Comparison of ENCODE assay signal across 8 cellular contexts in the genomic region with DNA sequence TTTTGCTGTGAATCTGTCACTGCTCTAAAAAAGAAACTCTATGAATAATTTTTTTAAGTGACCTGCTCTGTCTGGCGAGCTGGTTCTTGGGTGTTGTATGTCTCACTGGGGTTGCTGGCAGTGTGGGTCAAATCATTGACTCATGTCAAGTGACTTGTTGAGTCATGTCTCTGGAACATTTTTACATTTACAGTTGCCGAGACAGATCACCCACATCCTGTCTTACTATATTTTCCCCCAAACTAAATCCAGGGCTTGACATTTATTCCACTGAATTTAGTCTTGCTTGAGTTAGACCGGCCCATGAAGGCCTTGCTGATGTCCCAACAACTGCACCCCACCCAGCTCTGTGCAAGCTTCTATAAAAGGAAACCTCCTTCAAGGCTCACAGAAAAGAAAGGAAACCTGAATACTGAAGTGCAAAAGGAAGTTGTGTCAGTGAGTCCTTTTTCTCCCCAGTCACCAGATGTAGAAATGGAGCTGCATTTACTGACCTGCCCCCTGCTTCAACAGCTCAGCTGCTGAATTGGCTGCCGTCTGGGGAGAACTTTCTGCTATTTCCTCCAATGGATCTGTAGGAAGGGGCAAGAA.
DNase-seq lines count a peak whose midpoint lies in the region; ATAC-seq and TF ChIP-seq lines count a peak whose summit lies in the region.

No MANE protein-coding gene starts in this region.

- H3K36me3 ChIP-seq in Peyer's patch = peaks cover 0 to 68% (median 0%) of the 10 kb centered on the region in 3 donors

- no peak for TF ChIP-seq CTCF in omental fat pad (IDR thresholded peaks at IDR 0.05)
- no peak for TF ChIP-seq CTCF in Peyer's patch (IDR thresholded peaks at IDR 0.05)

- ATAC-seq in GM18502 (IDR thresholded peaks at IDR 0.05; ENCODE audit: poor library complexity, unreplicated experiment) = peak; percentile 99
- peak; percentile 96 for ATAC-seq in GM21717 (IDR thresholded peaks at IDR 0.05; ENCODE audit: unreplicated experiment)
- peak; percentile 60 for ATAC-seq in omental fat pad (ENCODE audit: low FRiP score)

- H3K27ac ChIP-seq in Peyer's patch = peak overlapping the region in 1 of 4 donors; percentile 9

- TF ChIP-seq POLR2A in Peyer's patch (IDR thresholded peaks at IDR 0.05) = no peak

- no peak overlapping the region for H3K4me3 ChIP-seq in Jurkat, Clone E6-1 (ENCODE audit: low read length)
- no peak overlapping the region for H3K4me3 ChIP-seq in Peyer's patch

- H3K27me3 ChIP-seq in Peyer's patch = no peaks in the 10 kb centered on the region

- H3K4me1 ChIP-seq in Peyer's patch = no peaks in the 10 kb centered on the region

- DNase-seq in Jurkat, Clone E6-1 (ENCODE audit: low read depth, low spot score) = peak; percentile 17
- peak; percentile 86 for DNase-seq in astrocyte of the hippocampus (ENCODE audit: low read depth, low spot score)
- no peak for DNase-seq in omental fat pad (ENCODE audit: low spot score)
- DNase-seq in activated gamma-delta T cell (lab: John Stamatoyannopoulos, UW) = no peak
- DNase-seq in NCI-H345 (lab: John Stamatoyannopoulos, UW) = no peak
- DNase-seq in Peyer's patch = no peak

- H3K9me3 ChIP-seq in Peyer's patch = no peaks in the 10 kb centered on the region

Comparison
In these comparisons a context has a peak if more than half of its experiments do, and no peak if none do; other contexts are left out.
1. DNase-seq: peak in Jurkat, Clone E6-1 (single experiment) and astrocyte of the hippocampus (single experiment); none in omental fat pad (single experiment), activated gamma-delta T cell (single experiment), NCI-H345 (single experiment) and Peyer's patch (0 of 3).
2. Peak in every context shown above with its lines, with median percentiles within 50 percentile points of each other: ATAC-seq.